ENCODE assay signal across 8 cellular contexts in the genomic region with DNA sequence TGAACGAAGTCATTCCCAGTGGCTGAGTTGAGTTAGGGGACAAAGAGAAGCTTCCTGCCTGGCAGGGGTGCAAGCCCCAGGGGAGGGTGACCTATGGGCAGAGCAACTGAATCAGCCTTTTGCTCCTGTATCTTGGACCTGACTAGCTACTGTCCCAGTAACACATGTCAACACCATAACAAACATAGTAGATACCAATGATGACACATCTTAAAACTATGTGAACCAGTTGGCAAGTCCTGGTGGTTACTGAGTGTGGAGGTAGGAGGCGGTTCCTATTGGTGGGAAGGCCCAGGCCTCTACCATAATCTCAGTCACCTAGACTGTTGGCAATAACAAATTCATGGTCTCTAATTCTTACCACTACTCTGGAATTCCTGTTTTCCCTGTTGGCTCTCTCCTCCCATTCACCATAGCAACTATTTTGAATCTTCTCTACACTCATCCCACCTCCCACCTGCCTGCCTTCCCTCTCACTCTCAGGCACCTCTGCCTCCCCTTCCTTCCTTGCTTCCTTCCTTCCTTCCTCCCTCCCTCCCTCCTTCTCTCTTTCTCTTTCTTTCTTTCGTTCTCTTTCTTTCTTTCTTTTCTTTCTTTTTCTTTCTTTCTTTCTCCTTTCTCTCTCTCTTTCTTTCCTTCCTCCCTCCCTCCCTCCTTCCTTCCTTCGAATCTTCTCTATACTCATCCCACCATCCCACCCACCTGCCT. TPM values are rescaled to one million over a fixed set of nuclear protein-coding genes. Genes with fewer than 3 reads are reported as not detected.
DNase-seq lines count a peak whose midpoint lies in the region; ATAC-seq and TF ChIP-seq lines count a peak whose summit lies in the region.

No MANE protein-coding gene starts in this region.

- H3K9me3 Mint-ChIP-seq in activated CD8-positive, alpha-beta memory T cell treated with anti-CD3 and anti-CD28 coated beads, Interleukin-2, amount 10 ng/mL, durations not matched to agents 7 days and 5 days (ENCODE audit: low read depth), result peaks cover 2% of the 10 kb centered on the region

- H3K9me3 ChIP-seq in SJCRH30 (replicated peaks), result no peaks in the 10 kb centered on the region

- peak; percentile 32 for ATAC-seq in activated CD8-positive, alpha-beta memory T cell treated with anti-CD3 and anti-CD28 coated beads, Interleukin-2, amount 10 ng/mL, durations not matched to agents 7 days and 5 days
- ATAC-seq in HG02610 (IDR thresholded peaks at IDR 0.05; ENCODE audit: unreplicated experiment), result no peak
- ATAC-seq in GM21723 (IDR thresholded peaks at IDR 0.05; ENCODE audit: unreplicated experiment), result no peak
- ATAC-seq in GM18873 (IDR thresholded peaks at IDR 0.05; ENCODE audit: low FRiP score, unreplicated experiment), result no peak

- peaks cover 53% of the 10 kb centered on the region for H3K4me1 Mint-ChIP-seq in activated CD8-positive, alpha-beta memory T cell treated with anti-CD3 and anti-CD28 coated beads, Interleukin-2, amount 10 ng/mL, durations not matched to agents 7 days and 5 days

- H3K27ac Mint-ChIP-seq in activated CD8-positive, alpha-beta memory T cell treated with anti-CD3 and anti-CD28 coated beads, Interleukin-2, amount 10 ng/mL, durations not matched to agents 7 days and 5 days, result peak overlapping the region; percentile 70

- CTCF ChIA-PET in activated CD8-positive, alpha-beta memory T cell treated with anti-CD3 and anti-CD28 coated beads, Interleukin-2, amount 10 ng/mL, durations not matched to agents 7 days and 5 days (lab: Charles Lee), result interaction anchor here (0.6 to 1.9 kb wide), 7 partner anchors 8 to 829 kb away, joined by 3 to 7 read pairs (median 4); a partner anchor contains a TSS

- no peaks in the 10 kb centered on the region for H3K27me3 Mint-ChIP-seq in activated CD8-positive, alpha-beta memory T cell treated with anti-CD3 and anti-CD28 coated beads, Interleukin-2, amount 10 ng/mL, durations not matched to agents 7 days and 5 days

- no peak for TF ChIP-seq CTCF in retinal pigment epithelial cell (conservative IDR thresholded peaks at IDR 0.05; ENCODE audit: low read depth, low read length)

- DNase-seq in activated CD8-positive, alpha-beta memory T cell treated with anti-CD3 and anti-CD28 coated beads, Interleukin-2, amount 10 ng/mL, durations not matched to agents 7 days and 5 days, result peak; percentile 73
- DNase-seq in activated CD8-positive, alpha-beta memory T cell treated with anti-CD3 and anti-CD28 coated beads for 24 hours, result no peak
- DNase-seq in SJCRH30 (peak; percentile 42 to 52), fibroblast of gingiva (ENCODE audit: low read depth) (peak; percentile 72), retinal pigment epithelial cell (ENCODE audit: low read depth) (peak; percentile 87)

- peaks cover 2% of the 10 kb centered on the region for H3K36me3 Mint-ChIP-seq in activated CD8-positive, alpha-beta memory T cell treated with anti-CD3 and anti-CD28 coated beads, Interleukin-2, amount 10 ng/mL, durations not matched to agents 7 days and 5 days

- peak overlapping the region; percentile 41 for H3K27ac ChIP-seq in SJCRH30

- no peaks in the 10 kb centered on the region for H3K36me3 ChIP-seq in SJCRH30

- no peak overlapping the region for H3K4me3 Mint-ChIP-seq in activated CD8-positive, alpha-beta memory T cell treated with anti-CD3 and anti-CD28 coated beads, Interleukin-2, amount 10 ng/mL, durations not matched to agents 7 days and 5 days

- H3K4me1 ChIP-seq in SJCRH30, result peaks cover 8% of the 10 kb centered on the region

- H3K27me3 ChIP-seq in SJCRH30, result no peaks in the 10 kb centered on the region

- no peak overlapping the region for H3K4me3 ChIP-seq in SJCRH30
- H3K4me3 ChIP-seq in retinal pigment epithelial cell (ENCODE audit: low read length), result no peak overlapping the region

RNA-seq across cellular contexts. Expression of a gene that starts 8.1 kb away (rescaled TPM):
- 10 to 100 TPM in 1 of 2 experiments, 1 to 10 TPM in 1; 7.5 to 14.4 TPM for total RNA-seq in activated CD8-positive, alpha-beta memory T cell treated with anti-CD3 and anti-CD28 coated beads, Interleukin-2, amount 10 ng/mL, durations not matched to agents 7 days and 5 days
- total RNA-seq in SJCRH30 (2014; rRNA removed; shearing (Covaris generic)), result 1.3 and 2.5 TPM in 2 replicates
